ENCODE assay signal across 3 cellular contexts in genomic region chr5:96262105-96262504, GRCh38.
TF ChIP-seq lines count a peak whose summit lies in the region.

No MANE protein-coding gene starts in this region.

TF ChIP-seq in GM23338, 12 proteins besides CTCF, POLR2A, EP300 and RAD21 (continues in another document):
- TF ChIP-seq CREB1 (CRISPR knock-in tag; IDR thresholded peaks at IDR 0.05; ENCODE audit: low read depth), result no peak
- no peak for TF ChIP-seq ETS1 (IDR thresholded peaks at IDR 0.05)
- no peak for TF ChIP-seq ZNF331 (CRISPR knock-in tag; IDR thresholded peaks at IDR 0.05; ENCODE audit: low read depth)
- TF ChIP-seq JUNB (IDR thresholded peaks at IDR 0.05; ENCODE audit: unreplicated experiment), result no peak
- TF ChIP-seq EZH2phosphoT487 (IDR thresholded peaks at IDR 0.05; ENCODE audit: unreplicated experiment), result no peak
- no peak for TF ChIP-seq REST (IDR thresholded peaks at IDR 0.05; ENCODE audit: unreplicated experiment)

TF ChIP-seq in IMR-90, 13 proteins besides CTCF, POLR2A, EP300 and RAD21:
- TF ChIP-seq USF2 (IDR thresholded peaks at IDR 0.05; ENCODE audit: low read depth, low read length) (no peak), BHLHE40 (IDR thresholded peaks at IDR 0.05; ENCODE audit: low read depth, low read length) (no peak), ELK1 (IDR thresholded peaks at IDR 0.05; ENCODE audit: borderline replicate concordance, low read depth, low read length) (no peak), MXI1 (IDR thresholded peaks at IDR 0.05; ENCODE audit: borderline replicate concordance, low read depth, low read length) (no peak), NFE2L2 (IDR thresholded peaks at IDR 0.05; ENCODE audit: low read depth, low read length) (no peak), SMC3 (IDR thresholded peaks at IDR 0.05; ENCODE audit: low read depth, low read length) (no peak), MAZ (IDR thresholded peaks at IDR 0.05; ENCODE audit: borderline replicate concordance, low read depth, low read length) (no peak)

TF ChIP-seq in H1, 55 proteins besides CTCF, POLR2A, EP300 and RAD21:
- TF ChIP-seq BCL11A (IDR thresholded peaks at IDR 0.05; ENCODE audit: low read depth in 2 of 2, low read length in 2 of 2) (no peak), RXRA (IDR thresholded peaks at IDR 0.05; ENCODE audit: insufficient read depth, low read depth, low read length) (no peak), EZH2 (IDR thresholded peaks at IDR 0.05; ENCODE audit: low read depth, low read length, severe bottlenecking) (no peak), CTBP2 (IDR thresholded peaks at IDR 0.05; ENCODE audit: borderline replicate concordance, insufficient read depth, insufficient read length, low read length) (no peak), POLR2AphosphoS5 (IDR thresholded peaks at IDR 0.05; ENCODE audit: low read depth, low read length) (no peak), TBP (IDR thresholded peaks at IDR 0.05; ENCODE audit: low read depth, low read length) (no peak), E2F6 (IDR thresholded peaks at IDR 0.05) (no peak), SAP30 (IDR thresholded peaks at IDR 0.05; ENCODE audit: insufficient read depth, insufficient replicate concordance, low read length) (no peak), USF2 (IDR thresholded peaks at IDR 0.05; ENCODE audit: low read length) (no peak), KDM5A (IDR thresholded peaks at IDR 0.05; ENCODE audit: low read length) (no peak)
